In the genomic region with DNA sequence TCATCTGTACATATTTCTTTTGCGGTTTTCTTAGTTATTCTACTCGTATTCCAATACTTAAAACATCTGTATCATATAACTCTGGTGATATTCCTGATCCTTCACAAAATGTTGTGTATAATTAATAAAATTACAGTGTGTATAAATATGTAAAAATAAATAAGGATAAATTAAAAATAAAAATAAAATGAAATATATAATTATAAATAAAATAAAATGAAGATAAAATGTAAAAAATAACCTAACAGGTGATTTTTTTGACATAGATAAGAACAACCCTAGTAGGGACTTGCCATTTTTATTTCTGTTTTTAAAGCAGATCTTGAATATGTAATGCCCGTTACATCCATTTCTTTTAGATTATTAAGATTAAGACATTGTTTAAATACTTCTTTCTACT, we compare ENCODE assay signal across 22 cellular contexts. TPM values are rescaled to one million over a fixed set of nuclear protein-coding genes. Genes with fewer than 3 reads are reported as not detected.
DNase-seq lines count a peak whose midpoint lies in the region; ATAC-seq, FAIRE-seq and TF ChIP-seq lines count a peak whose summit lies in the region.
"Had no signal": no experiment of that assay in that cellular context is flagged by ENCODE, and none has a peak within 500 bp of the region (broad histone marks: within the 10 kb centered on the region; RNA-seq: fewer than 3 reads in every experiment).

No MANE protein-coding gene starts in this region.

- H3K27me3 ChIP-seq in A673 (replicated peaks; ENCODE audit: insufficient read depth, low read depth, low read length, poor library complexity): no peaks in the 10 kb centered on the region
- H3K27me3 ChIP-seq in heart left ventricle: no peaks in the 10 kb centered on the region
- H3K27me3 ChIP-seq: BE2C; BLaER1 treated with 17β-estradiol and CSF1 and Interleukin-3, amounts not matched to agents 10 nM and 100 nM had no signal

- TF ChIP-seq CTCF in A673 (conservative IDR thresholded peaks at IDR 0.05; ENCODE audit: low read depth, low read length) (no peak), kidney (IDR thresholded peaks at IDR 0.05; ENCODE audit: borderline replicate concordance, extremely low read depth, insufficient read depth) (no peak), heart left ventricle (IDR thresholded peaks at IDR 0.05) (no peak)

- H3K4me3 ChIP-seq in A673 (ENCODE audit: low read depth, low read length, poor library complexity, severe bottlenecking): no peak overlapping the region
- no peak overlapping the region for H3K4me3 ChIP-seq in kidney (ENCODE audit: low read length in 2 of 2)
- H3K4me3 ChIP-seq in heart left ventricle: no peak overlapping the region
- H3K4me3 ChIP-seq: BLaER1 treated with 17β-estradiol and CSF1 and Interleukin-3, amounts not matched to agents 10 nM and 100 nM; GM23338 had no signal

- WGBS in heart left ventricle, 4 donors: 96 to 98% (median 97%) methylated on average over 3 of the region's 3 CpGs

- H3K27ac ChIP-seq in A673 (ENCODE audit: low read depth, low read length, poor library complexity, severe bottlenecking): peak overlapping the region; percentile 93
- H3K27ac ChIP-seq in kidney (ENCODE audit: low read depth in 2 of 2, low read length in 2 of 2): no peak overlapping the region
- H3K27ac ChIP-seq in heart left ventricle: no peak overlapping the region
- H3K27ac ChIP-seq: 22Rv1; BLaER1 treated with 17β-estradiol and CSF1 and Interleukin-3, amounts not matched to agents 10 nM and 100 nM had no signal

- DNase-seq in A673 (ENCODE audit: low spot score) (no peak), RCC 7860 (ENCODE audit: low spot score) (no peak), kidney (no peak), NCI-H345 (lab: John Stamatoyannopoulos, UW) (no peak), heart left ventricle (no peak)
- DNase-seq: ACHN; AML-193; BE2C; CD4-positive, alpha-beta T cell; CD8-positive, alpha-beta memory T cell; DMS53; DMS79 treated with DMSO at 0.1 percent for 48 hours; H9 had no signal

- H3K9me3 ChIP-seq in A673 (ENCODE audit: low read depth, low read length, poor library complexity, severe bottlenecking) (no peaks in the 10 kb centered on the region), kidney (ENCODE audit: control insufficient read depth in 1 of 2, low read length in 2 of 2) (no peaks in the 10 kb centered on the region), heart left ventricle (no peaks in the 10 kb centered on the region)
- H3K9me3 ChIP-seq: BE2C; BLaER1 treated with 17β-estradiol and CSF1 and Interleukin-3, amounts not matched to agents 10 nM and 100 nM had no signal

- H3K36me3 ChIP-seq in A673 (ENCODE audit: insufficient read depth, low read length, poor library complexity, severe bottlenecking): no peaks in the 10 kb centered on the region
- H3K36me3 ChIP-seq in kidney (ENCODE audit: control insufficient read depth in 1 of 2, insufficient read depth in 2 of 2, low read length in 2 of 2): no peaks in the 10 kb centered on the region
- H3K36me3 ChIP-seq in heart left ventricle: no peaks in the 10 kb centered on the region
- H3K36me3 ChIP-seq: BE2C had no signal

- H3K9ac ChIP-seq in kidney (ENCODE audit: low read length in 2 of 2): no peak overlapping the region
- H3K9ac ChIP-seq: BLaER1 treated with 17β-estradiol and CSF1 and Interleukin-3, amounts not matched to agents 10 nM and 100 nM had no signal

- peaks cover 99% of the 10 kb centered on the region for H3K4me1 ChIP-seq in A673 (ENCODE audit: insufficient read depth, low read length, poor library complexity, severe bottlenecking)
- H3K4me1 ChIP-seq in kidney (ENCODE audit: control insufficient read depth in 1 of 2, insufficient read depth in 1 of 2, low read depth in 1 of 2, low read length in 2 of 2): no peaks in the 10 kb centered on the region
- H3K4me1 ChIP-seq in heart left ventricle: peaks cover 0 to 15% (median 0%) of the 10 kb centered on the region in 12 donors
- H3K4me1 ChIP-seq: BE2C had no signal

- POLR2A ChIA-PET in A673 (lab: Charles Lee; ENCODE audit: low non-redundant PET): no interaction called here

- ATAC-seq in GM18868 (IDR thresholded peaks at IDR 0.05; ENCODE audit: unreplicated experiment): no peak
- no peak for ATAC-seq in heart left ventricle
- ATAC-seq: GM23338, HCT116 had no signal

- intact Hi-C loops in A673 (cut with micrococcal nuclease; ENCODE audit: unreplicated experiment): loop anchor here (10.0 kb wide), 1 partner anchor 455 kb away; no protein-coding TSS in a partner anchor
- intact Hi-C loops in kidney (cut with DNase I): no loop called here
- intact Hi-C loops in heart left ventricle (cut with DNase I): no loop called here

- TF ChIP-seq POLR2A in heart left ventricle (IDR thresholded peaks at IDR 0.05): no peak

- BruUV-seq in A673 (replicated peaks; lab: Mats Ljungman, UMichigan): no TSS peak

- FAIRE-seq in RCC 7860 (lab: Jason Lieb, UNC) (peak; percentile 70), colon (lab: Jason Lieb, UNC) (peak; percentile 72), kidney (lab: Jason Lieb, UNC) (peak; percentile 94)
- FAIRE-seq: A204.1, GM12892 had no signal

- CTCF ChIA-PET in A673 (lab: Charles Lee): no interaction called here

RNA-seq across cellular contexts. Expression of a gene that starts 25.6 kb away (rescaled TPM):
- total RNA-seq in A673 (2021) (207 and 233 TPM in 2 replicates), kidney (10.0 TPM), heart left ventricle (10 to 100 TPM in 3 of 9 donors, 1 to 10 TPM in 6; 3.9 to 16.4 (median 8.2) TPM)
- polyA plus RNA-seq in kidney (ENCODE audit: insufficient read depth, low read depth, low replicate concordance) (1.7 TPM), heart left ventricle (10 to 100 TPM in 1 of 2 donors, 1 to 10 TPM in 1; 1.6 to 12.0 TPM)
- total RNA-seq: G401 had no signal

Comparison
In these comparisons a context has a peak if more than half of its experiments do, and no peak if none do; other contexts are left out.
1. RNA of a gene that starts 25.6 kb away (total RNA-seq): 207 to 233 TPM in A673; 10.0 TPM in kidney (single experiment) and 3.9 to 16.4 TPM in heart left ventricle; every median in the first group is over 10 times any median in the second.